In the genomic region with DNA sequence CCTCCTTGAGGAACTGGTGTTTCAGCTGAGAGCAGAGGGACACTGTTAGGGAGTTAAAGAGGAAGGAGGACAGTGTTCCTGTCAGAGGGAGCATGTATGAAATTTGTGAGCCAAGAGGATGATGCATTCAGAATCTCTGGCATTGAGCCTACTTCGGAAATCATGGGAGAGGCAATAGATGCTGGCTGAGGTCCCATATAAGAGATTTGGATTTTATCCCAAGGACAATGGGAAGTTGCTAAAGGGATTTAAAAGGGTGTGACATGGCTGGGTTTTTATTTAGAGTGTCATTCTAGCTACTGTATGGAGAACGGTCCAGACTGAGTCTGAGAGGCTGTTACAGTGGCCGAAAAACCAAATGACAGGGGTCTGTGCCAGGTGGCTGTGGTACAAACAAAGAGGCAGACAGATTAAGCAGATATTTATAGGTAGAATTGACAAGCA, we compare ENCODE assay signal across 12 cellular contexts.
DNase-seq lines count a peak whose midpoint lies in the region; ATAC-seq and TF ChIP-seq lines count a peak whose summit lies in the region.
"Had no signal": no experiment of that assay in that cellular context is flagged by ENCODE, and none has a peak within 500 bp of the region (broad histone marks: within the 10 kb centered on the region; RNA-seq: fewer than 3 reads in every experiment).

No MANE protein-coding gene starts in this region.

- H3K4me1 ChIP-seq in suprapubic skin, result peaks cover 12% of the 10 kb centered on the region

- H3K4me3 Mint-ChIP-seq in dendritic cell treated with granulocyte-macrophage colony-stimulating factor and Interleukin-4, amounts not matched to agents 40 ng/mL and 50 ng/mL, for 4 days, result no peak overlapping the region
- no peak overlapping the region for H3K4me3 Mint-ChIP-seq in mesothelial cell of epicardium
- H3K4me3 Mint-ChIP-seq: activated naive CD8-positive, alpha-beta T cell treated with anti-CD3 and anti-CD28 coated beads, Interleukin-2, amount 10 ng/mL, durations not matched to agents 7 days and 5 days; stimulated activated naive CD8-positive, alpha-beta T cell treated with anti-CD3 and anti-CD28 coated beads, Interleukin-15, Interleukin-2, amounts not matched to agents 100 ng/mL and 50 ng/mL, for 24 hours had no signal

- DNase-seq in Daoy (ENCODE audit: low read depth) (peak; percentile 5), NCI-H226 (peak; percentile 43), mesothelial cell of epicardium (ENCODE audit: low spot score in 2 of 2, unreplicated experiment in 2 of 2) (no peak), suprapubic skin (ENCODE audit: low spot score in 2 of 2) (no peak), NCI-H774 (lab: John Stamatoyannopoulos, UW) (no peak)
- no peak for DNase-seq in stimulated activated CD8-positive, alpha-beta memory T cell treated with anti-CD3 and anti-CD28 coated beads, Interleukin-4, amount 100 ng/mL, for 48 hours
- DNase-seq: activated naive CD8-positive, alpha-beta T cell treated with anti-CD3 and anti-CD28 coated beads, Interleukin-2, amount 10 ng/mL, durations not matched to agents 7 days and 5 days; PC-9; stimulated activated CD4-positive, alpha-beta T cell treated with anti-CD3 and anti-CD28 coated beads, Interleukin-12 subunit alpha, Interleukin-12 subunit beta, amount 100 ng/mL, for 4 hours had no signal

- no peak for TF ChIP-seq POLR2A in suprapubic skin (IDR thresholded peaks at IDR 0.05)

- no peak overlapping the region for H3K4me3 ChIP-seq in suprapubic skin
- H3K4me3 ChIP-seq: PC-9 had no signal

- no peak for ATAC-seq in HG03457 (IDR thresholded peaks at IDR 0.05; ENCODE audit: unreplicated experiment)

- no peaks in the 10 kb centered on the region for H3K27me3 ChIP-seq in suprapubic skin

- no peak overlapping the region for H3K27ac ChIP-seq in suprapubic skin
- H3K27ac ChIP-seq: PC-9 had no signal

- TF ChIP-seq EP300 in suprapubic skin (IDR thresholded peaks at IDR 0.05), result no peak

- TF ChIP-seq CTCF in mesothelial cell of epicardium (IDR thresholded peaks at IDR 0.05; ENCODE audit: unreplicated experiment) (no peak), suprapubic skin (IDR thresholded peaks at IDR 0.05) (no peak)

- H3K36me3 ChIP-seq in suprapubic skin, result no peaks in the 10 kb centered on the region

- WGBS in suprapubic skin, result 5% methylated on average over 3 of the region's 3 CpGs

- H3K9me3 Mint-ChIP-seq in dendritic cell treated with granulocyte-macrophage colony-stimulating factor and Interleukin-4, amounts not matched to agents 40 ng/mL and 50 ng/mL, for 4 days, result no peaks in the 10 kb centered on the region
- H3K9me3 Mint-ChIP-seq in mesothelial cell of epicardium, result no peaks in the 10 kb centered on the region
- H3K9me3 Mint-ChIP-seq: activated naive CD8-positive, alpha-beta T cell treated with anti-CD3 and anti-CD28 coated beads, Interleukin-2, amount 10 ng/mL, durations not matched to agents 7 days and 5 days; stimulated activated naive CD8-positive, alpha-beta T cell treated with anti-CD3 and anti-CD28 coated beads, Interleukin-15, Interleukin-2, amounts not matched to agents 100 ng/mL and 50 ng/mL, for 24 hours had no signal

- H3K4me1 Mint-ChIP-seq in dendritic cell treated with granulocyte-macrophage colony-stimulating factor and Interleukin-4, amounts not matched to agents 40 ng/mL and 50 ng/mL, for 4 days (ENCODE audit: low read depth), result peaks cover 38% of the 10 kb centered on the region
- H3K4me1 Mint-ChIP-seq in mesothelial cell of epicardium, result peaks cover 17% of the 10 kb centered on the region

- intact Hi-C loops in dendritic cell treated with granulocyte-macrophage colony-stimulating factor and Interleukin-4, amounts not matched to agents 40 ng/mL and 50 ng/mL, for 4 days (cut with micrococcal nuclease), result no loop called here

- peaks cover 3% of the 10 kb centered on the region for H3K27me3 Mint-ChIP-seq in dendritic cell treated with granulocyte-macrophage colony-stimulating factor and Interleukin-4, amounts not matched to agents 40 ng/mL and 50 ng/mL, for 4 days
- no peaks in the 10 kb centered on the region for H3K27me3 Mint-ChIP-seq in mesothelial cell of epicardium (ENCODE audit: low read depth)
- H3K27me3 Mint-ChIP-seq: activated naive CD8-positive, alpha-beta T cell treated with anti-CD3 and anti-CD28 coated beads, Interleukin-2, amount 10 ng/mL, durations not matched to agents 7 days and 5 days; stimulated activated naive CD8-positive, alpha-beta T cell treated with anti-CD3 and anti-CD28 coated beads, Interleukin-15, Interleukin-2, amounts not matched to agents 100 ng/mL and 50 ng/mL, for 24 hours had no signal

- H3K9me3 ChIP-seq in suprapubic skin, result no peaks in the 10 kb centered on the region

- peak overlapping the region; percentile 66 for H3K27ac Mint-ChIP-seq in dendritic cell treated with granulocyte-macrophage colony-stimulating factor and Interleukin-4, amounts not matched to agents 40 ng/mL and 50 ng/mL, for 4 days
- H3K27ac Mint-ChIP-seq in mesothelial cell of epicardium, result peak overlapping the region; percentile 23
- H3K27ac Mint-ChIP-seq: activated naive CD8-positive, alpha-beta T cell treated with anti-CD3 and anti-CD28 coated beads, Interleukin-2, amount 10 ng/mL, durations not matched to agents 7 days and 5 days; stimulated activated naive CD8-positive, alpha-beta T cell treated with anti-CD3 and anti-CD28 coated beads, Interleukin-15, Interleukin-2, amounts not matched to agents 100 ng/mL and 50 ng/mL, for 24 hours had no signal

- no peaks in the 10 kb centered on the region for H3K36me3 Mint-ChIP-seq in dendritic cell treated with granulocyte-macrophage colony-stimulating factor and Interleukin-4, amounts not matched to agents 40 ng/mL and 50 ng/mL, for 4 days (ENCODE audit: low read depth)
- no peaks in the 10 kb centered on the region for H3K36me3 Mint-ChIP-seq in mesothelial cell of epicardium
- H3K36me3 Mint-ChIP-seq: activated naive CD8-positive, alpha-beta T cell treated with anti-CD3 and anti-CD28 coated beads, Interleukin-2, amount 10 ng/mL, durations not matched to agents 7 days and 5 days had no signal

Comparison
In these comparisons a context has a peak if more than half of its experiments do, and no peak if none do; other contexts are left out.
1. DNase-seq: peak in Daoy (single experiment) and NCI-H226 (single experiment); none in mesothelial cell of epicardium (0 of 2), suprapubic skin (0 of 2), stimulated activated CD8-positive, alpha-beta memory T cell treated with anti-CD3 and anti-CD28 coated beads, Interleukin-4, amount 100 ng/mL, for 48 hours (single experiment) and NCI-H774 (single experiment).